In genomic region chr4:145887241-145887964, GRCh38 we compare ENCODE assay signal across 9 cellular contexts. TPM values are rescaled to one million over a fixed set of nuclear protein-coding genes. Genes with fewer than 3 reads are reported as not detected.
DNase-seq lines count a peak whose midpoint lies in the region; ATAC-seq and TF ChIP-seq lines count a peak whose summit lies in the region.
"Had no signal": no experiment of that assay in that cellular context is flagged by ENCODE, and none has a peak within 500 bp of the region (broad histone marks: within the 10 kb centered on the region; RNA-seq: fewer than 3 reads in every experiment).

No MANE protein-coding gene starts in this region.

- H3K4me3 ChIP-seq in adrenal gland (peak overlapping the region in 1 of 4 donors; percentile 7), right atrium auricular region (no peak overlapping the region), skeletal muscle tissue (ENCODE audit: low read length in 3 of 3) (peak overlapping the region in 2 of 3 donors; percentile 2 to 39)

- peak overlapping the region in 2 of 3 donors; percentile 9 to 35 for H3K9ac ChIP-seq in skeletal muscle tissue (ENCODE audit: low read depth in 1 of 3, low read length in 3 of 3)

- peaks cover 10 to 26% of the 10 kb centered on the region in 2 donors for H3K4me1 ChIP-seq in adrenal gland (replicated peaks in 1 of 2)
- peaks cover 0 to 23% of the 10 kb centered on the region in 2 donors for H3K4me1 ChIP-seq in right atrium auricular region
- peaks cover 28 to 30% (median 28%) of the 10 kb centered on the region in 3 donors for H3K4me1 ChIP-seq in skeletal muscle tissue (ENCODE audit: control insufficient read depth in 3 of 3, insufficient read depth in 3 of 3, low read length in 3 of 3)

- H3K4me3 Mint-ChIP-seq in stimulated activated effector memory CD8-positive, alpha-beta T cell treated with anti-CD3 and anti-CD28 coated beads, Interleukin-12 subunit alpha, Interleukin-12 subunit beta, amount 100 ng/mL, for 72 hours, result no peak overlapping the region

- TF ChIP-seq POLR2A in adrenal gland (IDR thresholded peaks at IDR 0.05), result no peak

- intact Hi-C loops in adrenal gland (cut with DNase I), result loop anchor here in 1 of 2 donors (5.0 kb wide), 1 partner anchor 50 kb away; the partner anchor contains the start of gene ZNF827

- no peaks in the 10 kb centered on the region for H3K27me3 ChIP-seq in adrenal gland
- no peaks in the 10 kb centered on the region for H3K27me3 ChIP-seq in right atrium auricular region
- no peaks in the 10 kb centered on the region for H3K27me3 ChIP-seq in skeletal muscle tissue (ENCODE audit: control insufficient read depth in 3 of 3, insufficient read depth in 3 of 3, low read length in 3 of 3)

- H3K9me3 Mint-ChIP-seq in stimulated activated effector memory CD8-positive, alpha-beta T cell treated with anti-CD3 and anti-CD28 coated beads, Interleukin-12 subunit alpha, Interleukin-12 subunit beta, amount 100 ng/mL, for 72 hours, result no peaks in the 10 kb centered on the region
- H3K9me3 Mint-ChIP-seq: IgD-negative memory B cell had no signal

- H3K27ac ChIP-seq in adrenal gland (peak overlapping the region in 4 of 5 donors; percentile 36 to 80 (median 60)), right atrium auricular region (peak overlapping the region; percentile 2 to 65), skeletal muscle tissue (ENCODE audit: low read depth, low read length) (peak overlapping the region; percentile 34)

- TF ChIP-seq CTCF in adrenal gland (IDR thresholded peaks at IDR 0.05) (peak in 3 of 6 experiments; percentile 12 to 29 (median 21)), right atrium auricular region (IDR thresholded peaks at IDR 0.05) (peak in 1 of 2 donors; percentile 42)

- H3K4me1 Mint-ChIP-seq in stimulated activated effector memory CD8-positive, alpha-beta T cell treated with anti-CD3 and anti-CD28 coated beads, Interleukin-12 subunit alpha, Interleukin-12 subunit beta, amount 100 ng/mL, for 72 hours, result peaks cover 6% of the 10 kb centered on the region

- peaks cover 0 to 12% of the 10 kb centered on the region in 2 donors for H3K36me3 ChIP-seq in adrenal gland (replicated peaks in 1 of 2)
- no peaks in the 10 kb centered on the region for H3K36me3 ChIP-seq in right atrium auricular region
- H3K36me3 ChIP-seq in skeletal muscle tissue (ENCODE audit: control insufficient read depth in 3 of 3, insufficient read depth in 3 of 3, low read length in 3 of 3), result peaks cover 5 to 15% (median 11%) of the 10 kb centered on the region in 3 donors

- no peaks in the 10 kb centered on the region for H3K9me3 ChIP-seq in adrenal gland (replicated peaks in 1 of 3)
- no peaks in the 10 kb centered on the region for H3K9me3 ChIP-seq in right atrium auricular region
- H3K9me3 ChIP-seq in skeletal muscle tissue (ENCODE audit: control insufficient read depth in 3 of 3, low read length in 3 of 3), result no peaks in the 10 kb centered on the region

- H3K36me3 Mint-ChIP-seq in stimulated activated effector memory CD8-positive, alpha-beta T cell treated with anti-CD3 and anti-CD28 coated beads, Interleukin-12 subunit alpha, Interleukin-12 subunit beta, amount 100 ng/mL, for 72 hours, result peaks cover 53% of the 10 kb centered on the region

- 32 to 44% (median 36%) methylated on average over 10 of the region's 10 CpGs for WGBS in adrenal gland, 4 donors

- peak; percentile 46 for ATAC-seq in GM19438 (IDR thresholded peaks at IDR 0.05; ENCODE audit: low read depth, unreplicated experiment)
- ATAC-seq in HG02852 (IDR thresholded peaks at IDR 0.05; ENCODE audit: unreplicated experiment), result no peak
- ATAC-seq in stimulated activated effector memory CD8-positive, alpha-beta T cell treated with anti-CD3 and anti-CD28 coated beads, Interleukin-12 subunit alpha, Interleukin-12 subunit beta, amount 100 ng/mL, for 72 hours, result no peak

- DNase-seq in adrenal gland (peak in 5 of 7 donors; percentile 29 to 57 (median 48)), right atrium auricular region (ENCODE audit: low spot score) (peak; percentile 76), RPMI8226 (no peak), COLO829 (ENCODE audit: low spot score) (no peak)
- DNase-seq in stimulated activated effector memory CD8-positive, alpha-beta T cell treated with anti-CD3 and anti-CD28 coated beads, Interleukin-12 subunit alpha, Interleukin-12 subunit beta, amount 100 ng/mL, for 72 hours (ENCODE audit: low spot score in 2 of 2), result no peak

- no peak overlapping the region for H3K27ac Mint-ChIP-seq in stimulated activated effector memory CD8-positive, alpha-beta T cell treated with anti-CD3 and anti-CD28 coated beads, Interleukin-12 subunit alpha, Interleukin-12 subunit beta, amount 100 ng/mL, for 72 hours

RNA-seq across cellular contexts. Expression of gene ZNF827, which starts 51.2 kb away (rescaled TPM):
- total RNA-seq in adrenal gland, result 10 to 100 TPM; 16.5 to 37.1 (median 27.3) TPM
- 10 to 100 TPM in 2 of 3 donors, 1 to 10 TPM in 1; 8.0 to 16.8 (median 14.0) TPM for polyA plus RNA-seq in adrenal gland
- 10 to 100 TPM in 1 of 2 donors, 1 to 10 TPM in 1; 8.5 to 16.9 TPM for total RNA-seq in right atrium auricular region
- 9.4 TPM for total RNA-seq in skeletal muscle tissue

Comparison
In these comparisons a context has a peak if more than half of its experiments do, and no peak if none do; other contexts are left out.
1. DNase-seq: peak in adrenal gland (5 of 7) and right atrium auricular region (single experiment); none in RPMI8226 (single experiment), COLO829 (single experiment) and stimulated activated effector memory CD8-positive, alpha-beta T cell treated with anti-CD3 and anti-CD28 coated beads, Interleukin-12 subunit alpha, Interleukin-12 subunit beta, amount 100 ng/mL, for 72 hours (0 of 2).
2. H3K4me3 ChIP-seq: peak in skeletal muscle tissue (2 of 3); none in right atrium auricular region (0 of 2).
3. Peak in every context shown above with its lines, with median percentiles within 50 percentile points of each other: H3K27ac ChIP-seq.